In genomic region chr2:21451418-21451817, GRCh38 we compare ENCODE assay signal across 23 cellular contexts.
A peak's percentile ranks its signal among the peaks of the same experiment; 100 is the strongest.
DNase-seq lines count a peak whose midpoint lies in the region; TF ChIP-seq lines count a peak whose summit lies in the region.
"Had no signal": no experiment of that assay in that cellular context is flagged by ENCODE, and none has a peak within 500 bp of the region (broad histone marks: within the 10 kb centered on the region; RNA-seq: fewer than 3 reads in every experiment).

No MANE protein-coding gene starts in this region.

- no peaks in the 10 kb centered on the region for H3K36me3 Mint-ChIP-seq in MCF 10A (ENCODE audit: insufficient read depth, unreplicated experiment)
- H3K36me3 Mint-ChIP-seq: CD8-positive, alpha-beta T cell had no signal

- no TSS peak for BruUV-seq in MCF 10A (replicated peaks; lab: Mats Ljungman, UMichigan)

- H3K4me1 ChIP-seq in colonic mucosa: no peaks in the 10 kb centered on the region

- no peak overlapping the region for H3K27ac Mint-ChIP-seq in MCF 10A (ENCODE audit: low read depth, unreplicated experiment)
- H3K27ac Mint-ChIP-seq: CD8-positive, alpha-beta T cell; HFFc6 had no signal

- no peaks in the 10 kb centered on the region for H3K27me3 ChIP-seq in colonic mucosa

- H3K9ac ChIP-seq in colonic mucosa (ENCODE audit: low read depth in 2 of 2, low read length in 2 of 2): no peak overlapping the region

- H3K4me1 Mint-ChIP-seq in MCF 10A (ENCODE audit: insufficient read depth, unreplicated experiment): no peaks in the 10 kb centered on the region

- H3K9me3 ChIP-seq in colonic mucosa: no peaks in the 10 kb centered on the region

- no peak overlapping the region for H3K4me3 Mint-ChIP-seq in MCF 10A (ENCODE audit: unreplicated experiment)
- H3K4me3 Mint-ChIP-seq: CD8-positive, alpha-beta T cell; HFFc6 had no signal

- intact Hi-C loops in MCF 10A (cut with micrococcal nuclease) (no loop called here), colonic mucosa (cut with DNase I) (no loop called here)

- TF ChIP-seq CTCF in MCF 10A (IDR thresholded peaks at IDR 0.05; ENCODE audit: unreplicated experiment): no peak
- no peak for TF ChIP-seq CTCF in colonic mucosa (IDR thresholded peaks at IDR 0.05)

- peak overlapping the region; percentile 87 for H3K27ac ChIP-seq in epithelial cell of prostate
- H3K27ac ChIP-seq in colonic mucosa: no peak overlapping the region
- H3K27ac ChIP-seq: HL-60 had no signal

- no peaks in the 10 kb centered on the region for H3K9me3 Mint-ChIP-seq in MCF 10A (ENCODE audit: unreplicated experiment)
- H3K9me3 Mint-ChIP-seq: CD8-positive, alpha-beta T cell had no signal

- H3K4me3 ChIP-seq in colonic mucosa: no peak overlapping the region

- DNase-seq in 8988T (peak; percentile 21), HT1080 (ENCODE audit: low read depth) (peak; percentile 67), RKO (ENCODE audit: low spot score) (peak; percentile 3), epithelial cell of prostate (ENCODE audit: low read depth, low spot score) (peak; percentile 3), DMS 273 treated with DMSO at 0.1 percent for 48 hours (lab: John Stamatoyannopoulos, UW) (no peak), MCF 10A (ENCODE audit: unreplicated experiment) (no peak), colonic mucosa (no peak)
- no peak for DNase-seq in activated CD4-positive, alpha-beta T cell treated with anti-CD3 and anti-CD28 coated beads, Interleukin-2, amount 50 U/mL, for 1 hour
- DNase-seq: AML-193; C1 segment of cervical spinal cord; CD8-positive, alpha-beta T cell; DMS153; H7; HFFc6; Kasumi-1; MM.1S; NCI-H1048; NCI-H1417 treated with DMSO at 0.1 percent for 48 hours; NCI-H187; NCI-H510A; NCI-H774; NK-92 treated with Interleukin-12 subunit alpha and Interleukin-12 subunit beta, amount 100 ng/mL, for 24 hours had no signal

- no peaks in the 10 kb centered on the region for H3K36me3 ChIP-seq in colonic mucosa

- peaks cover 10% of the 10 kb centered on the region for H3K27me3 Mint-ChIP-seq in MCF 10A (ENCODE audit: insufficient read depth, unreplicated experiment)

- POLR2A ChIA-PET in MCF 10A (lab: Yijun Ruan, JAX): no interaction called here

- CTCF ChIA-PET in MCF 10A (lab: Yijun Ruan, JAX): no interaction called here

Comparison
In these comparisons a context has a peak if more than half of its experiments do, and no peak if none do; other contexts are left out.
1. DNase-seq: peak in 8988T (single experiment), HT1080 (single experiment), RKO (single experiment) and epithelial cell of prostate (single experiment); none in activated CD4-positive, alpha-beta T cell treated with anti-CD3 and anti-CD28 coated beads, Interleukin-2, amount 50 U/mL, for 1 hour (single experiment), DMS 273 treated with DMSO at 0.1 percent for 48 hours (single experiment), MCF 10A (single experiment) and colonic mucosa (single experiment).